ENCODE assay signal across 11 cellular contexts in genomic region chr1:227803933-227804332, GRCh38. TPM values are rescaled to one million over a fixed set of nuclear protein-coding genes. Genes with fewer than 3 reads are reported as not detected.
"Had no signal": no experiment of that assay in that cellular context is flagged by ENCODE, and none has a peak within 500 bp of the region (broad histone marks: within the 10 kb centered on the region; RNA-seq: fewer than 3 reads in every experiment).

No MANE protein-coding gene starts in this region.

- H3K4me3 ChIP-seq: GM23338 had no signal

- H3K27ac ChIP-seq: HL-60 had no signal

- FAIRE-seq: H1, H54, HepG2 had no signal

- DNase-seq: H9, HCEC 1CT, HFFc6, KG1 had no signal

RNA-seq across cellular contexts. Expression of gene PRSS38, which starts 11.5 kb away (rescaled TPM):
- total RNA-seq: GM23338, H1, H9, HepG2, HFFc6, HT1080 had no signal
- polyA plus RNA-seq: GM23338, H1, HepG2, IgD-negative memory B cell had no signal
